In the genomic region with DNA sequence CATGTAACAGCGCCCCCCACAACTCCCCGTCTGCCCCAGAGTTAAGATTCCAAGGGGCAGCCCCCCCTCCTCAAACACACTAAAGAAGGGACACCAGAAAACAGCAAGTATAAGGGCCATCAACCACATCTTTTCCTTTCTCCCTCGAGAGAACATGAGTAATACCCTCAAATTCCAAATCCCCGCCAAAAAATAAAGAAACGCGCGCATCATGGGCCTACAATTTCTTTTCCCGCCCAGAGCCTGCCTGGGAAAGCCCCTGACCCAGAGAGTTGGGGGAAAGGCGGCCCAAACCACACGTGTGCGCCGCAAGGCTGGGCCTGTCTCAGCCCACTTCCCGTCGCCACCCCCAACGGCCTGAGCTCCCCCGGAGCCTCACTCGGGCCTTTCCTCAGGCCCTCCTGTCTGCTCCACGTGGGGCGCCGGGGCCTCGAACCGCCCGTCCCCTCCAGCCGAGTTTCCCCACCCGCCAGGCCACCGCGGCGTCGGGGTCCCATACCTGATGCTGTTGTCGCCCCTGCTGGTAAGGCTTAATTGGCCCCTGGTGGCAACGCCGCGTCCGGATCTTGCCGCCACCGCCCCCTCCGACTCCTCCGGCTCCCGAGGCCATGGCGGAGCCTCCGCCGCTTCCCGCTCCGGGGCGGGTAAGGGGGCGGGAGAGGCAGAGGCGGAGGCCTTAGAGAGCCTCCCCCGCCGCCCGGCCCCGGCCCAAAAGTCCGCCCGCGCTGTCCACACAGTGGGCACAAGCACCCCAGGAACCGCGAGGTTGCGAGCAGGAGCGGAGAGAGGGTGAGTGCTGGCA, we compare ENCODE assay signal across 8 cellular contexts. TPM values are rescaled to one million over a fixed set of nuclear protein-coding genes. Genes with fewer than 3 reads are reported as not detected.
DNase-seq lines count a peak whose midpoint lies in the region; ATAC-seq and TF ChIP-seq lines count a peak whose summit lies in the region.

No MANE protein-coding gene starts in this region.

- no peak for DNase-seq in AG09309 (ENCODE audit: low read depth)
- DNase-seq in NCI-H510A (lab: John Stamatoyannopoulos, UW): peak; percentile 31
- peak; percentile 94 for DNase-seq in activated CD8-positive, alpha-beta T cell treated with anti-CD3 and anti-CD28 coated beads for 36 hours
- DNase-seq in effector memory CD8-positive, alpha-beta T cell: peak; percentile 81 to 85 (median 84)
- peak; percentile 31 for DNase-seq in midbrain (lab: John Stamatoyannopoulos, UW)
- DNase-seq in stimulated activated CD8-positive, alpha-beta memory T cell treated with anti-CD3 and anti-CD28 coated beads, Interleukin-4, amount 100 ng/mL, for 48 hours: peak; percentile 89

- no peaks in the 10 kb centered on the region for H3K27me3 Mint-ChIP-seq in activated CD8-positive, alpha-beta T cell treated with anti-CD3 and anti-CD28 coated beads for 36 hours
- H3K27me3 Mint-ChIP-seq in effector memory CD8-positive, alpha-beta T cell: no peaks in the 10 kb centered on the region

- H3K4me3 ChIP-seq in AG09309 (ENCODE audit: control insufficient read depth, low read depth, low read length): peak overlapping the region; percentile 93

- peak overlapping the region; percentile 97 for H3K4me3 Mint-ChIP-seq in activated CD8-positive, alpha-beta T cell treated with anti-CD3 and anti-CD28 coated beads for 36 hours
- H3K4me3 Mint-ChIP-seq in effector memory CD8-positive, alpha-beta T cell: peak overlapping the region; percentile 85 to 87

- intact Hi-C loops in activated CD8-positive, alpha-beta T cell treated with anti-CD3 and anti-CD28 coated beads for 36 hours (cut with micrococcal nuclease): loop anchor here (10.0 kb wide), 2 partner anchors 51 to 99 kb away; no protein-coding TSS in a partner anchor

- CTCF ChIA-PET in activated CD8-positive, alpha-beta T cell treated with anti-CD3 and anti-CD28 coated beads for 36 hours (lab: Charles Lee): interaction anchor here (1.3 to 1.4 kb wide), 2 partner anchors 9 to 48 kb away, joined by 3 read pairs; no protein-coding TSS in a partner anchor

- H3K4me1 Mint-ChIP-seq in activated CD8-positive, alpha-beta T cell treated with anti-CD3 and anti-CD28 coated beads for 36 hours (ENCODE audit: low read depth): peaks cover 25% of the 10 kb centered on the region
- H3K4me1 Mint-ChIP-seq in effector memory CD8-positive, alpha-beta T cell (ENCODE audit: low read depth in 2 of 2): peaks cover 29 to 37% of the 10 kb centered on the region in 2 donors

- POLR2A ChIA-PET in activated CD8-positive, alpha-beta T cell treated with anti-CD3 and anti-CD28 coated beads for 36 hours (lab: Charles Lee): interaction anchor here (0.6 to 2.5 kb wide), 11 partner anchors 9 to 1575 kb away, joined by 3 to 15 read pairs (median 3); partner anchors contain the start of genes FAM8A1, KDM1B and TPMT

- ATAC-seq in GM18867 (IDR thresholded peaks at IDR 0.05; ENCODE audit: unreplicated experiment): peak; percentile 55
- peak; percentile 62 for ATAC-seq in HG03095 (IDR thresholded peaks at IDR 0.05; ENCODE audit: unreplicated experiment)
- peak; percentile 71 for ATAC-seq in activated CD8-positive, alpha-beta T cell treated with anti-CD3 and anti-CD28 coated beads for 36 hours
- ATAC-seq in effector memory CD8-positive, alpha-beta T cell (replicated peaks): peak; percentile 75

- no peaks in the 10 kb centered on the region for H3K9me3 Mint-ChIP-seq in activated CD8-positive, alpha-beta T cell treated with anti-CD3 and anti-CD28 coated beads for 36 hours
- H3K9me3 Mint-ChIP-seq in effector memory CD8-positive, alpha-beta T cell: no peaks in the 10 kb centered on the region

- H3K36me3 Mint-ChIP-seq in activated CD8-positive, alpha-beta T cell treated with anti-CD3 and anti-CD28 coated beads for 36 hours (ENCODE audit: low read depth): peaks cover 41% of the 10 kb centered on the region
- peaks cover 52% of the 10 kb centered on the region for H3K36me3 Mint-ChIP-seq in effector memory CD8-positive, alpha-beta T cell (ENCODE audit: insufficient read depth)

- TF ChIP-seq CTCF in AG09309 (IDR thresholded peaks at IDR 0.05; ENCODE audit: control insufficient read depth, insufficient read depth, low read depth, low read length, missing control alignments): peak; percentile 9
- TF ChIP-seq CTCF in activated CD8-positive, alpha-beta T cell treated with anti-CD3 and anti-CD28 coated beads for 36 hours (IDR thresholded peaks at IDR 0.05): no peak

- peak overlapping the region; percentile 98 for H3K27ac Mint-ChIP-seq in activated CD8-positive, alpha-beta T cell treated with anti-CD3 and anti-CD28 coated beads for 36 hours
- peak overlapping the region; percentile 93 to 94 for H3K27ac Mint-ChIP-seq in effector memory CD8-positive, alpha-beta T cell

RNA-seq across cellular contexts. Expression of gene NUP153, which starts 0.7 kb away (rescaled TPM):
- 10 to 100 TPM; 76.4 to 78.2 TPM for total RNA-seq in activated CD8-positive, alpha-beta T cell treated with anti-CD3 and anti-CD28 coated beads for 36 hours
